In genomic region chr3:187197255-187197654, GRCh38 we compare ENCODE assay signal across 26 cellular contexts. TPM values are rescaled to one million over a fixed set of nuclear protein-coding genes. Genes with fewer than 3 reads are reported as not detected.
DNase-seq lines count a peak whose midpoint lies in the region; ATAC-seq and TF ChIP-seq lines count a peak whose summit lies in the region.
"Had no signal": no experiment of that assay in that cellular context is flagged by ENCODE, and none has a peak within 500 bp of the region (broad histone marks: within the 10 kb centered on the region; RNA-seq: fewer than 3 reads in every experiment).

Gene RTP1, plus strand, starts transcription at chr3:187197486. Its CDS starts 30 bp downstream, at chr3:187197516.

- peak within 1 kb of the TSS; percentile 46 for H3K27ac Mint-ChIP-seq in activated T-helper 17 cell treated with anti-CD3 and anti-CD28 coated beads, Interleukin-2, amount 50 U/mL, for 72 hours
- no peak within 1 kb of the TSS for H3K27ac Mint-ChIP-seq in progenitor cell of endocrine pancreas
- H3K27ac Mint-ChIP-seq: activated CD4-positive, alpha-beta memory T cell treated with anti-CD3 and anti-CD28 coated beads for 36 hours; HFFc6; nephron progenitor cell; type B pancreatic cell had no signal

- H2AK5ac ChIP-seq in mesendoderm (ENCODE audit: low read length): no peak within 1 kb of the TSS

- H3K23ac ChIP-seq in mesendoderm (ENCODE audit: low read length): no peak within 1 kb of the TSS

- TF ChIP-seq CTCF in progenitor cell of endocrine pancreas (IDR thresholded peaks at IDR 0.05; ENCODE audit: unreplicated experiment): no peak
- TF ChIP-seq CTCF in lower leg skin (IDR thresholded peaks at IDR 0.05): no peak

- H3K4me3 Mint-ChIP-seq in activated T-helper 17 cell treated with anti-CD3 and anti-CD28 coated beads, Interleukin-2, amount 50 U/mL, for 72 hours: no peak within 1 kb of the TSS
- H3K4me3 Mint-ChIP-seq in progenitor cell of endocrine pancreas (ENCODE audit: low read depth): no peak within 1 kb of the TSS
- H3K4me3 Mint-ChIP-seq: activated CD4-positive, alpha-beta memory T cell treated with anti-CD3 and anti-CD28 coated beads for 36 hours; HFFc6; nephron progenitor cell; type B pancreatic cell had no signal

- peak; percentile 12 for DNase-seq in NCI-H146 (lab: John Stamatoyannopoulos, UW)
- no peak for DNase-seq in NCI-H146 treated with DMSO at 0.1 percent for 48 hours (lab: John Stamatoyannopoulos, UW; ENCODE audit: unreplicated experiment)
- peak; percentile 62 for DNase-seq in H7
- DNase-seq in mesendoderm: peak; percentile 44
- DNase-seq in putamen (ENCODE audit: low spot score): no peak
- DNase-seq in progenitor cell of endocrine pancreas (ENCODE audit: low spot score, unreplicated experiment): no peak
- DNase-seq in lower leg skin (ENCODE audit: low spot score in 2 of 2): no peak
- DNase-seq: activated CD4-positive, alpha-beta memory T cell treated with anti-CD3 and anti-CD28 coated beads for 36 hours; activated T-cell treated with anti-CD3 and anti-CD28 coated beads for 4 hours; HFFc6; left colon; NCI-H1048; NCI-H510A; nephron progenitor cell; PC-3; psoas muscle; SJCRH30; stimulated activated CD4-positive, alpha-beta T cell treated with anti-CD3 and anti-CD28 coated beads, Interleukin-4, amount 100 ng/mL, for 24 hours had no signal

- TF ChIP-seq POLR2A in lower leg skin (IDR thresholded peaks at IDR 0.05): no peak

- no peak within 1 kb of the TSS for H2BK5ac ChIP-seq in mesendoderm (ENCODE audit: low read length)

- no peak within 1 kb of the TSS for H4K5ac ChIP-seq in mesendoderm (ENCODE audit: low read length)

- H3K18ac ChIP-seq in mesendoderm (ENCODE audit: low read length): no peak within 1 kb of the TSS

- H3K36me3 ChIP-seq in H7 (replicated peaks; ENCODE audit: control insufficient read depth, insufficient read depth, low read length) (no peaks in the 10 kb centered on the region), mesendoderm (ENCODE audit: control insufficient read depth, insufficient read depth, low read length) (no peaks in the 10 kb centered on the region)
- H3K36me3 ChIP-seq: BLaER1 treated with 17β-estradiol and CSF1 and Interleukin-3, amounts not matched to agents 10 nM and 100 nM; SJCRH30 had no signal

- H3K36me3 Mint-ChIP-seq in activated T-helper 17 cell treated with anti-CD3 and anti-CD28 coated beads, Interleukin-2, amount 50 U/mL, for 72 hours (ENCODE audit: low read depth): no peaks in the 10 kb centered on the region
- H3K36me3 Mint-ChIP-seq in progenitor cell of endocrine pancreas (ENCODE audit: insufficient read depth): no peaks in the 10 kb centered on the region
- H3K36me3 Mint-ChIP-seq: activated CD4-positive, alpha-beta memory T cell treated with anti-CD3 and anti-CD28 coated beads for 36 hours; type B pancreatic cell had no signal

- no peaks in the 10 kb centered on the region for H3K79me2 ChIP-seq in mesendoderm (ENCODE audit: control insufficient read depth, insufficient read depth, low read length)

- no peak for ATAC-seq in activated T-helper 17 cell treated with anti-CD3 and anti-CD28 coated beads, Interleukin-2, amount 50 U/mL, for 72 hours (replicated peaks)
- ATAC-seq: left colon, PC-3, psoas muscle had no signal

- H2BK120ac ChIP-seq in mesendoderm (ENCODE audit: low read depth, low read length): no peak within 1 kb of the TSS

- H3K27me3 ChIP-seq in H7 (ENCODE audit: control insufficient read depth, insufficient read depth, low read length) (no peaks in the 10 kb centered on the region), mesendoderm (ENCODE audit: insufficient read depth, low read length, poor library complexity) (no peaks in the 10 kb centered on the region)
- H3K27me3 ChIP-seq: SJCRH30 had no signal

- H3K27ac ChIP-seq in mesendoderm (ENCODE audit: low read depth, low read length): no peak within 1 kb of the TSS
- H3K27ac ChIP-seq: BLaER1 treated with 17β-estradiol and CSF1 and Interleukin-3, amounts not matched to agents 10 nM and 100 nM; psoas muscle; SJCRH30 had no signal

- H3K56ac ChIP-seq in mesendoderm (ENCODE audit: low read length): no peak within 1 kb of the TSS

- no peak within 1 kb of the TSS for H2BK15ac ChIP-seq in mesendoderm (replicated peaks; ENCODE audit: low read depth)

- no peaks in the 10 kb centered on the region for H3K79me1 ChIP-seq in mesendoderm (ENCODE audit: low read length)

- H4K8ac ChIP-seq in mesendoderm (ENCODE audit: low read depth, low read length): no peak within 1 kb of the TSS

- no peaks in the 10 kb centered on the region for H3K4me1 Mint-ChIP-seq in activated T-helper 17 cell treated with anti-CD3 and anti-CD28 coated beads, Interleukin-2, amount 50 U/mL, for 72 hours
- H3K4me1 Mint-ChIP-seq in progenitor cell of endocrine pancreas (ENCODE audit: low read depth): no peaks in the 10 kb centered on the region
- H3K4me1 Mint-ChIP-seq: nephron progenitor cell had no signal

- intact Hi-C loops in lower leg skin (cut with DNase I; ENCODE audit: low total_unique reads): no loop called here

- no peaks in the 10 kb centered on the region for H3K4me1 ChIP-seq in mesendoderm (ENCODE audit: control insufficient read depth, low read depth, low read length)
- H3K4me1 ChIP-seq: BLaER1 treated with 17β-estradiol and CSF1 and Interleukin-3, amounts not matched to agents 10 nM and 100 nM; psoas muscle; SJCRH30 had no signal

- H3K9me3 Mint-ChIP-seq in activated T-helper 17 cell treated with anti-CD3 and anti-CD28 coated beads, Interleukin-2, amount 50 U/mL, for 72 hours: no peaks in the 10 kb centered on the region
- H3K9me3 Mint-ChIP-seq in progenitor cell of endocrine pancreas (ENCODE audit: low read depth): no peaks in the 10 kb centered on the region
- H3K9me3 Mint-ChIP-seq: activated CD4-positive, alpha-beta memory T cell treated with anti-CD3 and anti-CD28 coated beads for 36 hours; HFFc6; nephron progenitor cell; type B pancreatic cell had no signal

- H3K27me3 Mint-ChIP-seq in activated T-helper 17 cell treated with anti-CD3 and anti-CD28 coated beads, Interleukin-2, amount 50 U/mL, for 72 hours: peaks cover 24% of the 10 kb centered on the region
- H3K27me3 Mint-ChIP-seq in progenitor cell of endocrine pancreas: peaks cover 27% of the 10 kb centered on the region

- WGBS in mesendoderm (ENCODE audit: extremely low coverage, insufficient coverage, low lambda C conversion rate): no CpG with 5 or more reads among the region's 8 CpGs
- 72 to 85% methylated on average over 8 of the region's 8 CpGs for WGBS in lower leg skin, 2 donors

- no peak within 1 kb of the TSS for H3K9ac ChIP-seq in mesendoderm (ENCODE audit: low read length)
- H3K9ac ChIP-seq: BLaER1 treated with 17β-estradiol and CSF1 and Interleukin-3, amounts not matched to agents 10 nM and 100 nM had no signal

- H3K4ac ChIP-seq in mesendoderm (ENCODE audit: low read depth, low read length): no peak within 1 kb of the TSS

- H3K4me2 ChIP-seq in mesendoderm (ENCODE audit: low read length): no peak within 1 kb of the TSS
- H3K4me2 ChIP-seq: BLaER1 treated with 17β-estradiol and CSF1 and Interleukin-3, amounts not matched to agents 10 nM and 100 nM; smooth muscle cell had no signal

- no peak within 1 kb of the TSS for H3K4me3 ChIP-seq in H7 (ENCODE audit: insufficient read depth, low read depth, low read length)
- H3K4me3 ChIP-seq in mesendoderm (ENCODE audit: low read length): no peak within 1 kb of the TSS
- no peak within 1 kb of the TSS for H3K4me3 ChIP-seq in lower leg skin (ENCODE audit: low read depth, poor library complexity, severe bottlenecking)
- H3K4me3 ChIP-seq: BLaER1 treated with 17β-estradiol and CSF1 and Interleukin-3, amounts not matched to agents 10 nM and 100 nM; psoas muscle; SJCRH30; smooth muscle cell had no signal

RNA-seq across cellular contexts. Expression of gene RTP1, which starts in this region (rescaled TPM):
- total RNA-seq in H7 (2014; rRNA removed; shearing (Covaris generic)): 5.1 and 5.3 TPM in 2 replicates
- total RNA-seq in activated T-helper 17 cell treated with anti-CD3 and anti-CD28 coated beads, Interleukin-2, amount 50 U/mL, for 72 hours: not detected
- polyA plus RNA-seq in mesendoderm (2013, experiment 1 of 2): 4.2 TPM
- 4.3 TPM for polyA plus RNA-seq in mesendoderm (2013, experiment 2 of 2)
- not detected in 2 replicates for total RNA-seq in progenitor cell of endocrine pancreas
- total RNA-seq in lower leg skin: not detected
- total RNA-seq: activated CD4-positive, alpha-beta memory T cell treated with anti-CD3 and anti-CD28 coated beads for 36 hours; cardiac septum; epithelial cell of proximal tubule; HFFc6; HT-29; left colon; PC-3; psoas muscle; SJCRH30; smooth muscle cell; T-helper 2 cell treated with Interferon-gamma antibody and Interleukin-4, amounts not matched to agents 100 ng/mL and 5 ng/mL, for 36 hours had no signal
- polyA plus RNA-seq: psoas muscle, smooth muscle cell had no signal

Comparison
In these comparisons a context has a peak if more than half of its experiments do, and no peak if none do; other contexts are left out.
1. DNase-seq: peak in NCI-H146 (single experiment), H7 (single experiment) and mesendoderm (single experiment); none in NCI-H146 treated with DMSO at 0.1 percent for 48 hours (single experiment), putamen (single experiment), progenitor cell of endocrine pancreas (single experiment) and lower leg skin (0 of 2).